10 cellular contexts compared by ENCODE assay signal in the genomic region with DNA sequence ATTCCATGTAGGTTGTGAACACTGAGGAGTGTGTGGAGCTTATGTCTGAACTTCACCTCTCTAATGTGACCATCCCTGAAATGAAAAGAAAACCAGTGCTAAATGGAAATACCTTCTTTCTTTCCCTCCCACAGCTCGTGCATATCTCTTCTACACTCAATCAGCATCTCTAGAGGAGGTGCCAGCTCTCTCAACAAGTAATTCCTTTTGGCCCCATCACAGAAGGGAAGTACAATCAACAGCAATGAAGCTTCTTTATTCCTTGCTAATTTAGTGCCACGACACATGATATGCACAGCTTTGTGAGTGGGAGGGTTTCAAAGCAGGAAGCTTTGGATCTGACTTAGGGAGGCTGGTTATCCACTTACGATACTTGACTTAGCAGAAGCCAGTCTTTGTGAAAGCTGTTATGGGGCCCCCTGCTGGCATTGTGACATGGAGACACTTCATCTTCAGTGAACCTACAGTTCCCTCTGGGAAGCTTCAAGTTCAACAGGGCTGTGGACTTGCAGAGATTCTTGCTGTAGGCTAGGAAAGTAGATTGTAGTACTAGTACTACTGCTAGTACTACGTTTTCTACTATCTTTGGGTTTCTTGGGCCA.
DNase-seq lines count a peak whose midpoint lies in the region; ATAC-seq and TF ChIP-seq lines count a peak whose summit lies in the region.
"Had no signal": no experiment of that assay in that cellular context is flagged by ENCODE, and none has a peak within 500 bp of the region (broad histone marks: within the 10 kb centered on the region; RNA-seq: fewer than 3 reads in every experiment).

No MANE protein-coding gene starts in this region.

- no peaks in the 10 kb centered on the region for H3K9me3 Mint-ChIP-seq in CD4-positive, alpha-beta memory T cell
- peaks cover 10% of the 10 kb centered on the region for H3K9me3 Mint-ChIP-seq in osteocyte (ENCODE audit: unreplicated experiment)
- H3K9me3 Mint-ChIP-seq: IgD-negative memory B cell had no signal

- CTCF ChIA-PET in CD4-positive, alpha-beta memory T cell (lab: Charles Lee; ENCODE audit: partially characterized antibody) = interaction anchor here (0.7 to 2.3 kb wide), 12 partner anchors 10 to 287 kb away, joined by 3 to 19 read pairs (median 3); no protein-coding TSS in a partner anchor

- no peak overlapping the region for H3K4me3 ChIP-seq in CD4-positive, alpha-beta memory T cell (ENCODE audit: low read length in 2 of 2)

- H3K36me3 Mint-ChIP-seq in CD4-positive, alpha-beta memory T cell = no peaks in the 10 kb centered on the region
- no peaks in the 10 kb centered on the region for H3K36me3 Mint-ChIP-seq in osteocyte (ENCODE audit: unreplicated experiment)
- H3K36me3 Mint-ChIP-seq: IgD-negative memory B cell, naive B cell had no signal

- H3K36me3 ChIP-seq in CD4-positive, alpha-beta memory T cell (ENCODE audit: insufficient read depth, low read length) = no peaks in the 10 kb centered on the region

- intact Hi-C loops in CD4-positive, alpha-beta memory T cell (cut with micrococcal nuclease) = loop anchor here (1.0 kb wide), 1 partner anchor 115 kb away; no protein-coding TSS in a partner anchor

- peaks cover 7 to 9% of the 10 kb centered on the region in 2 donors for H3K27me3 Mint-ChIP-seq in CD4-positive, alpha-beta memory T cell
- peaks cover 3% of the 10 kb centered on the region for H3K27me3 Mint-ChIP-seq in osteocyte (ENCODE audit: unreplicated experiment)

- H3K27me3 ChIP-seq in CD4-positive, alpha-beta memory T cell (ENCODE audit: insufficient read depth, low read length) = no peaks in the 10 kb centered on the region

- no peak overlapping the region for H3K27ac Mint-ChIP-seq in CD4-positive, alpha-beta memory T cell
- no peak overlapping the region for H3K27ac Mint-ChIP-seq in osteocyte (ENCODE audit: unreplicated experiment)
- H3K27ac Mint-ChIP-seq: IgD-negative memory B cell, naive B cell had no signal

- no peaks in the 10 kb centered on the region for H3K9me3 ChIP-seq in CD4-positive, alpha-beta memory T cell (ENCODE audit: control insufficient read depth in 1 of 2, low read length in 2 of 2)

- TF ChIP-seq CTCF in osteocyte (IDR thresholded peaks at IDR 0.05) = no peak

- no peak overlapping the region for H3K4me3 Mint-ChIP-seq in CD4-positive, alpha-beta memory T cell
- H3K4me3 Mint-ChIP-seq in osteocyte (ENCODE audit: unreplicated experiment) = no peak overlapping the region
- H3K4me3 Mint-ChIP-seq: IgD-negative memory B cell, naive B cell had no signal

- H3K4me1 ChIP-seq in CD4-positive, alpha-beta memory T cell (ENCODE audit: insufficient read depth, low read length) = no peaks in the 10 kb centered on the region

- no peak overlapping the region for H3K27ac ChIP-seq in CD4-positive, alpha-beta memory T cell (ENCODE audit: low read depth, low read length)

- DNase-seq in CD4-positive, alpha-beta memory T cell = peak in 4 of 5 donors; percentile 2 to 8 (median 6)
- DNase-seq in NCI-H187 (lab: John Stamatoyannopoulos, UW) (peak; percentile 44 to 65), foreskin melanocyte (peak; percentile 27), pons (ENCODE audit: low spot score) (peak; percentile 61), osteocyte (ENCODE audit: extremely low spot score, unreplicated experiment) (no peak)
- DNase-seq in activated CD4-positive, alpha-beta T cell treated with anti-CD3 and anti-CD28 coated beads for 4 hours = peak; percentile 3 to 4
- DNase-seq: naive B cell had no signal

- POLR2A ChIA-PET in CD4-positive, alpha-beta memory T cell (lab: Charles Lee; ENCODE audit: partially characterized antibody) = no interaction called here

- H3K4me1 Mint-ChIP-seq in CD4-positive, alpha-beta memory T cell = peaks cover 0 to 10% (median 5%) of the 10 kb centered on the region in 4 donors
- no peaks in the 10 kb centered on the region for H3K4me1 Mint-ChIP-seq in osteocyte (ENCODE audit: unreplicated experiment)

- ATAC-seq in GM21447 (IDR thresholded peaks at IDR 0.05; ENCODE audit: unreplicated experiment) (peak; percentile 69), HG03045 (IDR thresholded peaks at IDR 0.05; ENCODE audit: unreplicated experiment) (no peak)
